Comparison of ENCODE assay signal across 11 cellular contexts in the genomic region with DNA sequence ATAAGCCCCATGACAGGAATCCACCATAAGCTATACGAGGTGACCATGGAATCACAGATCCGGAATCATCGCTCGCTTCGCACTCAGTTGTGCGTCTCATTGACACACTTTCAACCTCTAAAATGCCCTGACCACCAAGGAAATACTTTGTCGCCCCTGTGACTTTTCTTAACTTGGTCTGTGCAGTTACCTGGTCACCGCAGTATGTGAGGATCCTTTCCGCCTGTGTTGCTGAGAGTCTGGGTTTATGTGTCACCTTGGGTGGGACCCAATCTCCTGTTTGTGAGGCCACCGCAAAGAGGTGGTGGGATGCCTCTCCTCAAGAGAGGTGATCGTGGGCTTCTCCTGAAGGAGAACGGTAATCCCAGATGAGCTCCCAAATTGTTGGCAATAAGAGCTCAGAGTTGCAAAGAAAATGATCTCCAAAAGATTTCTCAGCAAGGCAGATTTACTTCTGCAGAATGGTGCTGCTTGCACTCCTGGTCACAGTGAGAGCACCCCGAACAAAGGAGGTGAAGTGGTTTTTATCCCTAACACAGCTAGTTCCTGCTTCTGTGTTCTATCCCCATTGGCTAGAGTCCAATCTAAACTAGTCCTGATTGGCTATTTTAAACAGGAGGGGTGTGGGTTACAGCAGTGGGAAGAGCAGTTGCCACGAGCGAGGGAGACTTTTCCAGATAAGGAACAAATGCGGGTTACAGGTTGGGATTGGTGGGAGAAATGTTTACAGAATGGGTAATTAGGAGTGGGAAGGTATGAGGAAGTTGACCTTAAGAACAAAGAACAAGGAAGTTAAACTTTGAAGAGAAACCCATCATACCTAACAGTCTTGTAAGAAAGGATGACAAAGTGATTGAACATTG. TPM values are rescaled to one million over a fixed set of nuclear protein-coding genes. Genes with fewer than 3 reads are reported as not detected.
DNase-seq lines count a peak whose midpoint lies in the region; ATAC-seq, FAIRE-seq and TF ChIP-seq lines count a peak whose summit lies in the region.
"Had no signal": no experiment of that assay in that cellular context is flagged by ENCODE, and none has a peak within 500 bp of the region (broad histone marks: within the 10 kb centered on the region; RNA-seq: fewer than 3 reads in every experiment).

No MANE protein-coding gene starts in this region.

- peak overlapping the region; percentile 60 for H3K4me2 ChIP-seq in endothelial cell of umbilical vein (ENCODE audit: insufficient read depth, low read length)

- TF ChIP-seq POLR2A in endothelial cell of umbilical vein (IDR thresholded peaks at IDR 0.05; ENCODE audit: low read depth, low read length) = no peak

- peaks cover 34% of the 10 kb centered on the region for H3K9me3 Mint-ChIP-seq in activated T-cell treated with anti-CD3 and anti-CD28 coated beads, Interleukin-2, amount 50 U/mL, for 4 hours
- H3K9me3 Mint-ChIP-seq in stimulated activated naive B cell treated with anti-CD40 and anti-IgM and Interleukin-4, amounts not matched to agents 10 μg/mL and 1 μg/mL and 100 μg/mL, for 72 hours = peaks cover 38 to 47% of the 10 kb centered on the region in 2 donors

- peaks cover 61% of the 10 kb centered on the region for H3K79me2 ChIP-seq in endothelial cell of umbilical vein (ENCODE audit: control insufficient read depth, insufficient read depth, low read length)

- H3K4me1 Mint-ChIP-seq in activated T-cell treated with anti-CD3 and anti-CD28 coated beads, Interleukin-2, amount 50 U/mL, for 4 hours (ENCODE audit: low read depth) = peaks cover 54% of the 10 kb centered on the region
- H3K4me1 Mint-ChIP-seq in stimulated activated naive B cell treated with anti-CD40 and anti-IgM and Interleukin-4, amounts not matched to agents 10 μg/mL and 1 μg/mL and 100 μg/mL, for 72 hours = peaks cover 60 to 85% of the 10 kb centered on the region in 2 donors

- peak overlapping the region; percentile 99 for H3K4me3 Mint-ChIP-seq in activated T-cell treated with anti-CD3 and anti-CD28 coated beads, Interleukin-2, amount 50 U/mL, for 4 hours
- peak overlapping the region; percentile 14 to 63 for H3K4me3 Mint-ChIP-seq in stimulated activated naive B cell treated with anti-CD40 and anti-IgM and Interleukin-4, amounts not matched to agents 10 μg/mL and 1 μg/mL and 100 μg/mL, for 72 hours

- intact Hi-C loops in endothelial cell of umbilical vein (cut with micrococcal nuclease) = no loop called here

- dilution Hi-C loops in endothelial cell of umbilical vein (cut with MboI; ENCODE audit: extremely low pct_ligation_motif_present, low sequenced_read_pairs) = no loop called here

- CTCF ChIA-PET in endothelial cell of umbilical vein (lab: Charles Lee) = interaction anchor here (1.0 to 1.9 kb wide), 3 partner anchors 34 to 40 kb away, joined by 3 to 13 read pairs (median 3); no protein-coding TSS in a partner anchor

- H3K4me3 ChIP-seq in endothelial cell of umbilical vein (replicated peaks in 1 of 3; ENCODE audit: insufficient read depth in 1 of 3, low read depth in 1 of 3, low read length in 3 of 3) = no peak overlapping the region
- H3K4me3 ChIP-seq in BE2C (ENCODE audit: low read depth, low read length) = no peak overlapping the region

- peaks cover 31% of the 10 kb centered on the region for H4K20me1 ChIP-seq in endothelial cell of umbilical vein (replicated peaks; ENCODE audit: control insufficient read depth, extremely low read depth, insufficient read depth, low read length)

- ATAC-seq in activated T-cell treated with anti-CD3 and anti-CD28 coated beads, Interleukin-2, amount 50 U/mL, for 4 hours = no peak
- ATAC-seq in stimulated activated naive B cell treated with anti-CD40 and anti-IgM and Interleukin-4, amounts not matched to agents 10 μg/mL and 1 μg/mL and 100 μg/mL, for 72 hours (replicated peaks) = peak; percentile 40 to 63
- ATAC-seq in GM18870 (IDR thresholded peaks at IDR 0.05; ENCODE audit: unreplicated experiment) = no peak

- peaks cover 56% of the 10 kb centered on the region for H3K4me1 ChIP-seq in endothelial cell of umbilical vein (ENCODE audit: control insufficient read depth, extremely low read depth, insufficient read depth, low read length)
- peaks cover 18% of the 10 kb centered on the region for H3K4me1 ChIP-seq in BE2C

- peaks cover 72 to 78% of the 10 kb centered on the region in 2 experiments for H3K36me3 ChIP-seq in endothelial cell of umbilical vein (ENCODE audit: control insufficient read depth in 2 of 2, extremely low read depth in 1 of 2, insufficient read depth in 2 of 2, low read length in 2 of 2)
- H3K36me3 ChIP-seq in BE2C = peaks cover 100% of the 10 kb centered on the region

- H3K9me3 ChIP-seq in endothelial cell of umbilical vein (replicated peaks; ENCODE audit: control insufficient read depth, insufficient read depth, low read length) (no peaks in the 10 kb centered on the region), BE2C (no peaks in the 10 kb centered on the region)

- POLR2A ChIA-PET in endothelial cell of umbilical vein (lab: Charles Lee) = interaction anchor here (1.5 kb wide), 1 partner anchor 9 kb away, joined by 8 read pairs; a partner anchor contains a TSS

- FAIRE-seq in RCC 7860 (lab: Jason Lieb, UNC) (peak; percentile 36), endothelial cell of umbilical vein (lab: Jason Lieb, UNC) (peak; percentile 52)

- no peaks in the 10 kb centered on the region for H3K27me3 Mint-ChIP-seq in activated T-cell treated with anti-CD3 and anti-CD28 coated beads, Interleukin-2, amount 50 U/mL, for 4 hours (ENCODE audit: low read depth)
- H3K27me3 Mint-ChIP-seq in stimulated activated naive B cell treated with anti-CD40 and anti-IgM and Interleukin-4, amounts not matched to agents 10 μg/mL and 1 μg/mL and 100 μg/mL, for 72 hours = no peaks in the 10 kb centered on the region

- BruUV-seq in endothelial cell of umbilical vein (replicated peaks; lab: Mats Ljungman, UMichigan) = TSS peak; percentile 80

- H3K9ac ChIP-seq in endothelial cell of umbilical vein (replicated peaks; ENCODE audit: extremely low read depth, insufficient read depth, low read length) = no peak overlapping the region

- peak overlapping the region; percentile 48 for H3K27ac ChIP-seq in endothelial cell of umbilical vein (ENCODE audit: insufficient read depth, low read depth, low read length)

- DNase-seq in activated T-cell treated with anti-CD3 and anti-CD28 coated beads, Interleukin-2, amount 50 U/mL, for 4 hours = no peak
- DNase-seq in activated T-cell treated with anti-CD3 and anti-CD28 coated beads for 4 hours (no peak), RCC 7860 (ENCODE audit: low spot score) (peak; percentile 55), endothelial cell of umbilical vein (ENCODE audit: low read depth, low spot score) (no peak), BE2C (no peak), NCI-H1092 (lab: John Stamatoyannopoulos, UW) (no peak)
- DNase-seq in stimulated activated naive B cell treated with anti-CD40 and anti-IgM and Interleukin-4, amounts not matched to agents 10 μg/mL and 1 μg/mL and 100 μg/mL, for 72 hours = no peak
- DNase-seq: activated CD4-positive, CD25-positive, alpha-beta regulatory T cell treated with anti-CD3 and anti-CD28 coated beads, Interleukin-2, amount 50 U/mL, for 72 hours; GDM1; hypothalamus had no signal

- TF ChIP-seq CTCF in endothelial cell of umbilical vein (IDR thresholded peaks at IDR 0.05; ENCODE audit: extremely low read depth in 1 of 2, insufficient read depth in 1 of 2, low read depth in 1 of 2, low read length in 2 of 2) (no peak), BE2C (IDR thresholded peaks at IDR 0.05; ENCODE audit: low read depth, low read length) (no peak)

- no peaks in the 10 kb centered on the region for H3K9me1 ChIP-seq in endothelial cell of umbilical vein (replicated peaks; ENCODE audit: control insufficient read depth, extremely low read depth, insufficient read depth, low read length)

- H2AFZ ChIP-seq in endothelial cell of umbilical vein (ENCODE audit: low read depth, low read length) = no peak overlapping the region

- H3K27ac Mint-ChIP-seq in stimulated activated naive B cell treated with anti-CD40 and anti-IgM and Interleukin-4, amounts not matched to agents 10 μg/mL and 1 μg/mL and 100 μg/mL, for 72 hours = peak overlapping the region; percentile 95

- H3K27me3 ChIP-seq in endothelial cell of umbilical vein (ENCODE audit: control insufficient read depth in 2 of 2, insufficient read depth in 2 of 2, low read length in 2 of 2) = no peaks in the 10 kb centered on the region
- H3K27me3 ChIP-seq in BE2C = no peaks in the 10 kb centered on the region

- peaks cover 89% of the 10 kb centered on the region for H3K36me3 Mint-ChIP-seq in activated T-cell treated with anti-CD3 and anti-CD28 coated beads, Interleukin-2, amount 50 U/mL, for 4 hours (ENCODE audit: insufficient read depth)
- H3K36me3 Mint-ChIP-seq in stimulated activated naive B cell treated with anti-CD40 and anti-IgM and Interleukin-4, amounts not matched to agents 10 μg/mL and 1 μg/mL and 100 μg/mL, for 72 hours = peaks cover 92% of the 10 kb centered on the region in 2 donors

TF ChIP-seq in endothelial cell of umbilical vein, 7 proteins besides CTCF, POLR2A, EP300 and RAD21:
- TF ChIP-seq FOS (IDR thresholded peaks at IDR 0.05; ENCODE audit: borderline replicate concordance, insufficient read depth, low read length) = no peak
- no peak for TF ChIP-seq EZH2 (IDR thresholded peaks at IDR 0.05; ENCODE audit: borderline replicate concordance, low read depth, low read length, severe bottlenecking)
- no peak for TF ChIP-seq MYC (IDR thresholded peaks at IDR 0.05; ENCODE audit: low read depth, low read length)
- TF ChIP-seq, protein P1, sequence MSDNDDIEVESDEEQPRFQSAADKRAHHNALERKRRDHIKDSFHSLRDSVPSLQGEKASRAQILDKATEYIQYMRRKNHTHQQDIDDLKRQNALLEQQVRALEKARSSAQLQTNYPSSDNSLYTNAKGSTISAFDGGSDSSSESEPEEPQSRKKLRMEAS (IDR thresholded peaks at IDR 0.05; ENCODE audit: insufficient read depth, insufficient read length) = no peak
- no peak for TF ChIP-seq JUN (IDR thresholded peaks at IDR 0.05; ENCODE audit: borderline replicate concordance, insufficient read depth, insufficient read length, low read depth)
- TF ChIP-seq GATA2 (IDR thresholded peaks at IDR 0.05; ENCODE audit: insufficient read depth, insufficient read length, low read depth, low read length) = no peak
- no peak for TF ChIP-seq POLR2AphosphoS5 (IDR thresholded peaks at IDR 0.05; ENCODE audit: insufficient read depth, low read depth, low read length)

RNA-seq across cellular contexts. Expression of a gene that starts 9.1 kb away (rescaled TPM):
- total RNA-seq in activated T-cell treated with anti-CD3 and anti-CD28 coated beads, Interleukin-2, amount 50 U/mL, for 4 hours = 10 to 100 TPM; 52.5 to 69.2 (median 56.4) TPM
- total RNA-seq in endothelial cell of umbilical vein = 26.5 and 27.9 TPM in 2 replicates
- 6.8 and 8.3 TPM in 2 replicates for polyA plus RNA-seq in endothelial cell of umbilical vein
- polyA plus RNA-seq in endothelial cell of umbilical vein (2011; cell fraction: cytosol; rRNA removed) = 7.8 and 8.6 TPM in 2 replicates
- polyA plus RNA-seq in endothelial cell of umbilical vein (2011; cell fraction: nucleus; rRNA removed) = 10.1 and 13.9 TPM in 2 replicates
- polyA plus RNA-seq in endothelial cell of umbilical vein (2012) = 24.5 and 24.7 TPM in 2 replicates
- 24.3 and 29.8 TPM in 2 replicates for polyA minus RNA-seq in endothelial cell of umbilical vein
- polyA minus RNA-seq in endothelial cell of umbilical vein (2011; cell fraction: cytosol; rRNA and poly(A)+ RNA removed) = 13.3 TPM
- polyA minus RNA-seq in endothelial cell of umbilical vein (2011; cell fraction: nucleus; rRNA and poly(A)+ RNA removed) = 12.7 and 22.2 TPM in 2 replicates
- polyA plus RNA-seq in BE2C (2012; ENCODE audit: insufficient read depth, insufficient read length, low read depth) = 9.0 TPM

Comparison
In these comparisons a context has a peak if more than half of its experiments do, and no peak if none do; other contexts are left out.
1. ATAC-seq: peak in stimulated activated naive B cell treated with anti-CD40 and anti-IgM and Interleukin-4, amounts not matched to agents 10 μg/mL and 1 μg/mL and 100 μg/mL, for 72 hours (2 of 2); none in activated T-cell treated with anti-CD3 and anti-CD28 coated beads, Interleukin-2, amount 50 U/mL, for 4 hours (0 of 2) and GM18870 (single experiment).